ENCODE assay signal across 22 cellular contexts in genomic region chr17:37465058-37465616, GRCh38. TPM values are rescaled to one million over a fixed set of nuclear protein-coding genes. Genes with fewer than 3 reads are reported as not detected.
A peak's percentile ranks its signal among the peaks of the same experiment; 100 is the strongest.
DNase-seq lines count a peak whose midpoint lies in the region; ATAC-seq, FAIRE-seq and TF ChIP-seq lines count a peak whose summit lies in the region.
"Had no signal": no experiment of that assay in that cellular context is flagged by ENCODE, and none has a peak within 500 bp of the region (broad histone marks: within the 10 kb centered on the region; RNA-seq: fewer than 3 reads in every experiment).

No MANE protein-coding gene starts in this region.

- no peak overlapping the region for H3K9ac ChIP-seq in HepG2 (ENCODE audit: insufficient read depth, low read depth, low read length)

- H3K4me3 ChIP-seq in right lobe of liver (no peak overlapping the region), HepG2 (replicated peaks in 1 of 3; ENCODE audit: insufficient read depth in 1 of 3, low read depth in 2 of 3, low read length in 3 of 3) (no peak overlapping the region), fibroblast of villous mesenchyme (ENCODE audit: low read depth, low read length) (no peak overlapping the region), tibial artery (no peak overlapping the region)
- H3K4me3 ChIP-seq: A549, adrenal gland, MG63, thoracic aorta had no signal

- H3K27ac ChIP-seq in right lobe of liver (no peak overlapping the region), HepG2 (ENCODE audit: extremely low read length, insufficient read depth, low read length) (no peak overlapping the region), tibial artery (no peak overlapping the region)
- H3K27ac ChIP-seq: A549, adrenal gland, thoracic aorta had no signal

- 84% methylated on average over 4 of the region's 7 CpGs for WGBS in right lobe of liver (ENCODE audit: insufficient coverage, low coverage, low lambda C conversion rate, missing lambda C conversion rate)
- WGBS in HepG2 (ENCODE audit: low lambda C conversion rate) = 97% methylated on average over 7 of the region's 7 CpGs

- no peaks in the 10 kb centered on the region for H3K9me3 Mint-ChIP-seq in activated CD8-positive, alpha-beta T cell treated with anti-CD3 and anti-CD28 coated beads, Interleukin-2, amount 10 ng/mL, durations not matched to agents 7 days and 5 days (ENCODE audit: insufficient read depth)
- H3K9me3 Mint-ChIP-seq: activated CD4-positive, alpha-beta T cell treated with anti-CD3 and anti-CD28 coated beads, Interleukin-2, amount 10 ng/mL, durations not matched to agents 7 days and 5 days; activated T-cell treated with anti-CD3 and anti-CD28 coated beads, Interleukin-2, amount 50 U/mL, for 24 hours had no signal

- H3K4me2 ChIP-seq in HepG2 (ENCODE audit: low read depth, low read length) = no peak overlapping the region
- H3K4me2 ChIP-seq: A549 had no signal

- ATAC-seq in right lobe of liver (peak; percentile 28 to 68 (median 48)), HepG2 (no peak)
- no peak for ATAC-seq in activated CD8-positive, alpha-beta T cell treated with anti-CD3 and anti-CD28 coated beads, Interleukin-2, amount 10 ng/mL, durations not matched to agents 7 days and 5 days
- ATAC-seq: A549 had no signal

- H3K36me3 Mint-ChIP-seq in activated CD8-positive, alpha-beta T cell treated with anti-CD3 and anti-CD28 coated beads, Interleukin-2, amount 10 ng/mL, durations not matched to agents 7 days and 5 days (ENCODE audit: low read depth) = peaks cover 47% of the 10 kb centered on the region

- H3K79me2 ChIP-seq in HepG2 (ENCODE audit: insufficient read depth, low read length) = no peaks in the 10 kb centered on the region

- intact Hi-C loops in right lobe of liver (cut with DNase I) (no loop called here), HepG2 (cut with micrococcal nuclease; ENCODE audit: unreplicated experiment) (no loop called here), tibial artery (cut with DNase I; ENCODE audit: low total_unique reads) (no loop called here)

- H2AFZ ChIP-seq in HepG2 (ENCODE audit: low read length) = no peak overlapping the region

- H3K9me3 ChIP-seq in right lobe of liver (no peaks in the 10 kb centered on the region), HepG2 (ENCODE audit: low read length) (no peaks in the 10 kb centered on the region), tibial artery (no peaks in the 10 kb centered on the region)
- H3K9me3 ChIP-seq: A549, adrenal gland, MG63, thoracic aorta had no signal

- TF ChIP-seq EP300 in HepG2 (IDR thresholded peaks at IDR 0.05; ENCODE audit: low read depth in 2 of 2, low read length in 2 of 2) (no peak), HepG2 (CRISPR knock-in tag; IDR thresholded peaks at IDR 0.05; ENCODE audit: borderline replicate concordance) (no peak)

- in situ Hi-C loops in HepG2 (cut with HindIII; ENCODE audit: extremely low pct_ligation_motif_present, low pct_unique_long_range_greater_than_20kb) = no loop called here

- no peak for TF ChIP-seq POLR2A in right lobe of liver (IDR thresholded peaks at IDR 0.05)
- TF ChIP-seq POLR2A in HepG2 (IDR thresholded peaks at IDR 0.05; ENCODE audit: insufficient read depth in 1 of 2, low read depth in 2 of 2, low read length in 2 of 2) = no peak

- peaks cover 10% of the 10 kb centered on the region for H3K4me1 Mint-ChIP-seq in activated CD8-positive, alpha-beta T cell treated with anti-CD3 and anti-CD28 coated beads, Interleukin-2, amount 10 ng/mL, durations not matched to agents 7 days and 5 days (ENCODE audit: low read depth)

- no peaks in the 10 kb centered on the region for H3K27me3 ChIP-seq in right lobe of liver
- H3K27me3 ChIP-seq in HepG2 (ENCODE audit: control insufficient read depth in 1 of 2, insufficient read depth in 2 of 2, low read length in 2 of 2) = no peaks in the 10 kb centered on the region
- H3K27me3 ChIP-seq in tibial artery = no peaks in the 10 kb centered on the region
- H3K27me3 ChIP-seq: adrenal gland, MG63 had no signal

- DNase-seq in right lobe of liver (no peak), HepG2 (ENCODE audit: low spot score) (no peak), amniotic epithelial cell (ENCODE audit: low read depth) (peak; percentile 96), fibroblast of villous mesenchyme (ENCODE audit: low read depth) (peak; percentile 71), mesenteric fat pad (ENCODE audit: low spot score) (no peak), GDM1 (lab: John Stamatoyannopoulos, UW) (no peak), tibial artery (no peak)
- DNase-seq in activated CD8-positive, alpha-beta T cell treated with anti-CD3 and anti-CD28 coated beads, Interleukin-2, amount 10 ng/mL, durations not matched to agents 7 days and 5 days = no peak
- DNase-seq: activated CD4-positive, alpha-beta T cell treated with anti-CD3 and anti-CD28 coated beads, Interleukin-2, amount 10 ng/mL, durations not matched to agents 7 days and 5 days; activated T-cell treated with anti-CD3 and anti-CD28 coated beads, Interleukin-2, amount 50 U/mL, for 24 hours; adrenal gland; erythroblast; MG63; NCI-H2029 treated with DMSO at 0.1 percent for 48 hours; NCI-H69; retina; stimulated activated CD4-positive, alpha-beta T cell treated with anti-CD3 and anti-CD28 coated beads, Interleukin-1b, Interleukin-23, amount 100 ng/mL, for 48 hours; stimulated activated CD8-positive, alpha-beta memory T cell treated with anti-CD3 and anti-CD28 coated beads, Interleukin-4, amount 100 ng/mL, for 48 hours; T-helper 9 cell had no signal

- no peaks in the 10 kb centered on the region for H3K27me3 Mint-ChIP-seq in activated CD8-positive, alpha-beta T cell treated with anti-CD3 and anti-CD28 coated beads, Interleukin-2, amount 10 ng/mL, durations not matched to agents 7 days and 5 days (ENCODE audit: low read depth)
- H3K27me3 Mint-ChIP-seq: activated CD4-positive, alpha-beta T cell treated with anti-CD3 and anti-CD28 coated beads, Interleukin-2, amount 10 ng/mL, durations not matched to agents 7 days and 5 days; activated T-cell treated with anti-CD3 and anti-CD28 coated beads, Interleukin-2, amount 50 U/mL, for 24 hours had no signal

- no peak overlapping the region for H3K27ac Mint-ChIP-seq in activated CD8-positive, alpha-beta T cell treated with anti-CD3 and anti-CD28 coated beads, Interleukin-2, amount 10 ng/mL, durations not matched to agents 7 days and 5 days
- H3K27ac Mint-ChIP-seq: activated CD4-positive, alpha-beta T cell treated with anti-CD3 and anti-CD28 coated beads, Interleukin-2, amount 10 ng/mL, durations not matched to agents 7 days and 5 days; activated T-cell treated with anti-CD3 and anti-CD28 coated beads, Interleukin-2, amount 50 U/mL, for 24 hours had no signal

- no peak for FAIRE-seq in HepG2 (lab: Jason Lieb, UNC)
- FAIRE-seq: A549, G401.6 had no signal

- H4K20me1 ChIP-seq in HepG2 (ENCODE audit: insufficient read depth, low read length) = no peaks in the 10 kb centered on the region

- TF ChIP-seq CTCF in right lobe of liver (IDR thresholded peaks at IDR 0.05) = no peak
- no peak for TF ChIP-seq CTCF in HepG2 (CRISPR knock-in tag; IDR thresholded peaks at IDR 0.05)
- no peak for TF ChIP-seq CTCF in fibroblast of villous mesenchyme (IDR thresholded peaks at IDR 0.05; ENCODE audit: insufficient read depth, low read depth, low read length)
- TF ChIP-seq CTCF in tibial artery (IDR thresholded peaks at IDR 0.05) = no peak

- H3K36me3 ChIP-seq in right lobe of liver = peaks cover 0 to 18% (median 6%) of the 10 kb centered on the region in 4 donors
- peaks cover 1 to 20% of the 10 kb centered on the region in 2 experiments; a peak in 2 of 5 replicates for H3K36me3 ChIP-seq in HepG2 (replicated peaks in 1 of 2; ENCODE audit: control insufficient read depth in 1 of 2, insufficient read depth in 2 of 2, low read length in 2 of 2)
- H3K36me3 ChIP-seq in tibial artery = peaks cover 10 to 82% (median 68%) of the 10 kb centered on the region in 3 donors

- no peak for TF ChIP-seq RAD21 in HepG2 (CRISPR knock-in tag; IDR thresholded peaks at IDR 0.05)

- POLR2A ChIA-PET in HepG2 (lab: Yijun Ruan, JAX) = no interaction called here
- POLR2A ChIA-PET in activated CD8-positive, alpha-beta T cell treated with anti-CD3 and anti-CD28 coated beads, Interleukin-2, amount 10 ng/mL, durations not matched to agents 7 days and 5 days (lab: Charles Lee) = no interaction called here

- CTCF ChIA-PET in HepG2 (lab: Yijun Ruan, JAX; ENCODE audit: low intra/inter-chr PET ratio, low total read pairs) = no interaction called here
- CTCF ChIA-PET in activated CD8-positive, alpha-beta T cell treated with anti-CD3 and anti-CD28 coated beads, Interleukin-2, amount 10 ng/mL, durations not matched to agents 7 days and 5 days (lab: Charles Lee) = interaction anchor here (1.4 kb wide), 1 partner anchor 27 kb away, joined by 4 read pairs; no protein-coding TSS in a partner anchor

- no peak overlapping the region for H3K4me3 Mint-ChIP-seq in activated CD8-positive, alpha-beta T cell treated with anti-CD3 and anti-CD28 coated beads, Interleukin-2, amount 10 ng/mL, durations not matched to agents 7 days and 5 days
- H3K4me3 Mint-ChIP-seq: activated CD4-positive, alpha-beta T cell treated with anti-CD3 and anti-CD28 coated beads, Interleukin-2, amount 10 ng/mL, durations not matched to agents 7 days and 5 days; activated T-cell treated with anti-CD3 and anti-CD28 coated beads, Interleukin-2, amount 50 U/mL, for 24 hours had no signal

- no TSS peak for BruUV-seq in HepG2 (replicated peaks; lab: Mats Ljungman, UMichigan)

- H3K4me1 ChIP-seq in right lobe of liver = no peaks in the 10 kb centered on the region
- no peaks in the 10 kb centered on the region for H3K4me1 ChIP-seq in HepG2 (ENCODE audit: insufficient read depth, low read length)
- no peaks in the 10 kb centered on the region for H3K4me1 ChIP-seq in tibial artery
- H3K4me1 ChIP-seq: A549, adrenal gland had no signal

RNA-seq across cellular contexts. Expression of gene DUSP14, which starts 24.6 kb away (rescaled TPM):
- total RNA-seq in right lobe of liver (10 to 100 TPM; 10.6 to 21.2 (median 13.2) TPM), HepG2 (2016; rRNA removed; fragmentation: Illumina TruSeq; extraction: Trizol) (33.5 and 44.1 TPM in 2 replicates), fibroblast of villous mesenchyme (65.7 and 91.5 TPM in 2 replicates), mesenteric fat pad (27.0 TPM)
- 18.8 and 21.5 TPM in 2 replicates for total RNA-seq in HepG2 (2016; cell fraction: cytosol; rRNA removed; fragmentation: Illumina TruSeq; extraction: Trizol; ENCODE audit: low read depth)
- 32.1 and 44.0 TPM in 2 replicates for total RNA-seq in HepG2 (2016; cell fraction: insoluble cytoplasmic fraction; rRNA removed; fragmentation: Illumina TruSeq; extraction: Trizol)
- total RNA-seq in HepG2 (2016; cell fraction: membrane; rRNA removed; fragmentation: Illumina TruSeq; extraction: Trizol) = 32.9 and 33.1 TPM in 2 replicates
- total RNA-seq in HepG2 (2016; cell fraction: nucleus; rRNA removed; fragmentation: Illumina TruSeq; extraction: Trizol) = 11.9 and 15.3 TPM in 2 replicates
- polyA plus RNA-seq in HepG2 (2011; rRNA removed) = 38.6 and 39.8 TPM in 2 replicates
- 39.9 and 43.8 TPM in 2 replicates for polyA plus RNA-seq in HepG2 (2011; cell fraction: cytosol; rRNA removed)
- polyA plus RNA-seq in HepG2 (2011; cell fraction: nucleus; rRNA removed) = 17.1 and 18.3 TPM in 2 replicates
- polyA plus RNA-seq in HepG2 (2012) = 17.8 and 27.2 TPM in 2 replicates
- 17.9 and 19.4 TPM in 2 replicates for polyA plus RNA-seq in HepG2 (2016; cell fraction: cytosol; fragmentation: Illumina TruSeq; extraction: Trizol; ENCODE audit: low read depth)
- 53.9 and 55.7 TPM in 2 replicates for polyA plus RNA-seq in HepG2 (2016; cell fraction: insoluble cytoplasmic fraction; fragmentation: Illumina TruSeq; extraction: Trizol; ENCODE audit: low read depth)
- polyA plus RNA-seq in HepG2 (2016; cell fraction: membrane; fragmentation: Illumina TruSeq; extraction: Trizol; ENCODE audit: low read depth) = 27.9 and 28.1 TPM in 2 replicates
- polyA plus RNA-seq in HepG2 (2016; cell fraction: nucleus; fragmentation: Illumina TruSeq; extraction: Trizol; ENCODE audit: insufficient read depth, low read depth) = 25.9 and 26.2 TPM in 2 replicates
- polyA minus RNA-seq in HepG2 (2011; rRNA and poly(A)+ RNA removed; ENCODE audit: low replicate concordance) = 55.5 and 55.9 TPM in 2 replicates
- polyA minus RNA-seq in HepG2 (2011; cell fraction: cytosol; rRNA and poly(A)+ RNA removed) = 13.8 and 14.9 TPM in 2 replicates
- 8.9 and 10.8 TPM in 2 replicates for polyA minus RNA-seq in HepG2 (2011; cell fraction: nucleus; rRNA and poly(A)+ RNA removed)
- 10 to 100 TPM; 11.4 to 12.0 TPM for total RNA-seq in activated CD8-positive, alpha-beta T cell treated with anti-CD3 and anti-CD28 coated beads, Interleukin-2, amount 10 ng/mL, durations not matched to agents 7 days and 5 days

RNA-seq across cellular contexts. Expression of gene TADA2A, which starts 58.5 kb away (rescaled TPM):
- 1 to 10 TPM; 5.2 to 9.6 (median 7.4) TPM for total RNA-seq in right lobe of liver
- 13.0 and 14.0 TPM in 2 replicates for total RNA-seq in HepG2 (2016; rRNA removed; fragmentation: Illumina TruSeq; extraction: Trizol)
- total RNA-seq in HepG2 (2016; cell fraction: cytosol; rRNA removed; fragmentation: Illumina TruSeq; extraction: Trizol; ENCODE audit: low read depth) = 16.2 and 17.6 TPM in 2 replicates
- 12.8 and 14.6 TPM in 2 replicates for total RNA-seq in HepG2 (2016; cell fraction: insoluble cytoplasmic fraction; rRNA removed; fragmentation: Illumina TruSeq; extraction: Trizol)
- 9.2 and 10.7 TPM in 2 replicates for total RNA-seq in HepG2 (2016; cell fraction: membrane; rRNA removed; fragmentation: Illumina TruSeq; extraction: Trizol)
- total RNA-seq in HepG2 (2016; cell fraction: nucleus; rRNA removed; fragmentation: Illumina TruSeq; extraction: Trizol) = 14.0 and 16.9 TPM in 2 replicates
- polyA plus RNA-seq in HepG2 (2011; rRNA removed) = 5.8 and 8.0 TPM in 2 replicates
- 3.8 and 4.1 TPM in 2 replicates for polyA plus RNA-seq in HepG2 (2011; cell fraction: cytosol; rRNA removed)
- 16.7 and 17.1 TPM in 2 replicates for polyA plus RNA-seq in HepG2 (2011; cell fraction: nucleus; rRNA removed)
- 6.0 and 10.9 TPM in 2 replicates for polyA plus RNA-seq in HepG2 (2012)
- 1.7 and 2.1 TPM in 2 replicates for polyA plus RNA-seq in HepG2 (2016; cell fraction: cytosol; fragmentation: Illumina TruSeq; extraction: Trizol; ENCODE audit: low read depth)
- 10.1 and 10.8 TPM in 2 replicates for polyA plus RNA-seq in HepG2 (2016; cell fraction: insoluble cytoplasmic fraction; fragmentation: Illumina TruSeq; extraction: Trizol; ENCODE audit: low read depth)
- 3.2 and 3.3 TPM in 2 replicates for polyA plus RNA-seq in HepG2 (2016; cell fraction: membrane; fragmentation: Illumina TruSeq; extraction: Trizol; ENCODE audit: low read depth)
- 22.7 and 24.8 TPM in 2 replicates for polyA plus RNA-seq in HepG2 (2016; cell fraction: nucleus; fragmentation: Illumina TruSeq; extraction: Trizol; ENCODE audit: insufficient read depth, low read depth)
- 12.8 and 44.5 TPM in 2 replicates for polyA minus RNA-seq in HepG2 (2011; rRNA and poly(A)+ RNA removed; ENCODE audit: low replicate concordance)
- 3.3 and 5.7 TPM in 2 replicates for polyA minus RNA-seq in HepG2 (2011; cell fraction: cytosol; rRNA and poly(A)+ RNA removed)
- polyA minus RNA-seq in HepG2 (2011; cell fraction: nucleus; rRNA and poly(A)+ RNA removed) = 35.1 and 38.5 TPM in 2 replicates
- total RNA-seq in fibroblast of villous mesenchyme = 15.5 and 16.1 TPM in 2 replicates
- total RNA-seq in mesenteric fat pad = 19.4 TPM
- 10 to 100 TPM; 35.3 to 40.6 TPM for total RNA-seq in activated CD8-positive, alpha-beta T cell treated with anti-CD3 and anti-CD28 coated beads, Interleukin-2, amount 10 ng/mL, durations not matched to agents 7 days and 5 days

RNA-seq across cellular contexts. Expression of gene ACACA, which starts 58.5 kb away (rescaled TPM):
- total RNA-seq in right lobe of liver (10 to 100 TPM; 14.6 to 56.4 (median 27.1) TPM), HepG2 (2016; rRNA removed; fragmentation: Illumina TruSeq; extraction: Trizol) (47.2 and 66.3 TPM in 2 replicates), fibroblast of villous mesenchyme (70.2 and 89.4 TPM in 2 replicates), mesenteric fat pad (59.1 TPM)
- 22.2 and 23.4 TPM in 2 replicates for total RNA-seq in HepG2 (2016; cell fraction: cytosol; rRNA removed; fragmentation: Illumina TruSeq; extraction: Trizol; ENCODE audit: low read depth)
- total RNA-seq in HepG2 (2016; cell fraction: insoluble cytoplasmic fraction; rRNA removed; fragmentation: Illumina TruSeq; extraction: Trizol) = 47.1 and 54.7 TPM in 2 replicates
- 23.7 and 24.5 TPM in 2 replicates for total RNA-seq in HepG2 (2016; cell fraction: membrane; rRNA removed; fragmentation: Illumina TruSeq; extraction: Trizol)
- 104 and 116 TPM in 2 replicates for total RNA-seq in HepG2 (2016; cell fraction: nucleus; rRNA removed; fragmentation: Illumina TruSeq; extraction: Trizol)
- polyA plus RNA-seq in HepG2 (2011; rRNA removed) = 39.2 and 41.7 TPM in 2 replicates
- polyA plus RNA-seq in HepG2 (2011; cell fraction: cytosol; rRNA removed) = 21.4 and 33.5 TPM in 2 replicates
- 41.1 and 52.5 TPM in 2 replicates for polyA plus RNA-seq in HepG2 (2011; cell fraction: nucleus; rRNA removed)
- polyA plus RNA-seq in HepG2 (2012) = 33.4 and 43.9 TPM in 2 replicates
- polyA plus RNA-seq in HepG2 (2016; cell fraction: cytosol; fragmentation: Illumina TruSeq; extraction: Trizol; ENCODE audit: low read depth) = 16.6 and 18.4 TPM in 2 replicates
- polyA plus RNA-seq in HepG2 (2016; cell fraction: insoluble cytoplasmic fraction; fragmentation: Illumina TruSeq; extraction: Trizol; ENCODE audit: low read depth) = 45.2 and 51.9 TPM in 2 replicates
- 16.1 and 16.7 TPM in 2 replicates for polyA plus RNA-seq in HepG2 (2016; cell fraction: membrane; fragmentation: Illumina TruSeq; extraction: Trizol; ENCODE audit: low read depth)
- polyA plus RNA-seq in HepG2 (2016; cell fraction: nucleus; fragmentation: Illumina TruSeq; extraction: Trizol; ENCODE audit: insufficient read depth, low read depth) = 95.1 and 97.4 TPM in 2 replicates
- polyA minus RNA-seq in HepG2 (2011; rRNA and poly(A)+ RNA removed; ENCODE audit: low replicate concordance) = 221 and 344 TPM in 2 replicates
- 81.0 and 94.9 TPM in 2 replicates for polyA minus RNA-seq in HepG2 (2011; cell fraction: cytosol; rRNA and poly(A)+ RNA removed)
- 194 and 291 TPM in 2 replicates for polyA minus RNA-seq in HepG2 (2011; cell fraction: nucleus; rRNA and poly(A)+ RNA removed)
- total RNA-seq in activated CD8-positive, alpha-beta T cell treated with anti-CD3 and anti-CD28 coated beads, Interleukin-2, amount 10 ng/mL, durations not matched to agents 7 days and 5 days = 10 to 100 TPM; 58.9 to 64.0 TPM

Comparison
In these comparisons a context has a peak if more than half of its experiments do, and no peak if none do; other contexts are left out.
1. ATAC-seq: peak in right lobe of liver (4 of 4); none in HepG2 (single experiment) and activated CD8-positive, alpha-beta T cell treated with anti-CD3 and anti-CD28 coated beads, Interleukin-2, amount 10 ng/mL, durations not matched to agents 7 days and 5 days (single experiment).
2. DNase-seq: peak in amniotic epithelial cell (single experiment) and fibroblast of villous mesenchyme (single experiment); none in right lobe of liver (0 of 3), HepG2 (single experiment), mesenteric fat pad (single experiment), GDM1 (single experiment), tibial artery (0 of 2) and activated CD8-positive, alpha-beta T cell treated with anti-CD3 and anti-CD28 coated beads, Interleukin-2, amount 10 ng/mL, durations not matched to agents 7 days and 5 days (single experiment).